17 cellular contexts compared by ENCODE assay signal in the genomic region with DNA sequence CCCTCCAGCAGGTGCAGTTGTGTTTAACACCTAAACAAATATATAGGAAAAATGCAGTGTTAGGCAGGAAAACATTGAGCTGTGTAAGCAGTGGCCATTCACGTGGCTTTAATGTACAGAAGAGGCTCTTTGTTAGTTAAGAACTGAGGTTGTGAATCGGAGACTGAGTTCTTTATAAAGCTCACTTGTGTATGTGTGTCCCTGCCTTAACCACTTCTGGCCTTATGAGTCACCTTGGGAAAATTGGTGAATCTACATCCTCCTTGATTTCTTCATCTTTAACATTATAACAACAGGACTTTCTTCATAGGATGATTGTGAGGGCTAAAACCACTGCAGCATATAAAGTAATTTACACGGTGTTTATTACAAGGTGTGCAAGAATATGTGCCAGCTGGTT.
A peak's percentile ranks its signal among the peaks of the same experiment; 100 is the strongest.
DNase-seq lines count a peak whose midpoint lies in the region; ATAC-seq lines count a peak whose summit lies in the region.
"Had no signal": no experiment of that assay in that cellular context is flagged by ENCODE, and none has a peak within 500 bp of the region (broad histone marks: within the 10 kb centered on the region; RNA-seq: fewer than 3 reads in every experiment).

No MANE protein-coding gene starts in this region.

- peak; percentile 22 for DNase-seq in NCI-H187 treated with DMSO at 0.1 percent for 48 hours (lab: John Stamatoyannopoulos, UW)
- no peak for DNase-seq in NCI-H187 (lab: John Stamatoyannopoulos, UW)
- peak; percentile 47 for DNase-seq in ELR (ENCODE audit: low read depth)
- peak; percentile 26 for DNase-seq in RPMI7951 (ENCODE audit: low read depth)
- peak; percentile 20 for DNase-seq in fibroblast of peridontal ligament (ENCODE audit: extremely low read depth)
- no peak for DNase-seq in cardiac septum (ENCODE audit: low spot score)
- no peak for DNase-seq in activated CD8-positive, alpha-beta T cell treated with anti-CD3 and anti-CD28 coated beads, Interleukin-2, amount 10 ng/mL, durations not matched to agents 7 days and 5 days
- no peak for DNase-seq in LoVo (ENCODE audit: low spot score)
- DNase-seq: AML-193; CD8-positive, alpha-beta memory T cell; DND-41; GF-D8; IMR-90; NCI-H1694 treated with DMSO at 0.1 percent for 48 hours; NCI-H2171 treated with DMSO at 0.1 percent for 48 hours; NCI-H524 treated with DMSO at 0.1 percent for 48 hours had no signal

- no peaks in the 10 kb centered on the region for H3K4me1 Mint-ChIP-seq in activated CD8-positive, alpha-beta T cell treated with anti-CD3 and anti-CD28 coated beads, Interleukin-2, amount 10 ng/mL, durations not matched to agents 7 days and 5 days (ENCODE audit: low read depth)
- H3K4me1 Mint-ChIP-seq: CD8-positive, alpha-beta memory T cell had no signal

- ATAC-seq in activated CD8-positive, alpha-beta T cell treated with anti-CD3 and anti-CD28 coated beads, Interleukin-2, amount 10 ng/mL, durations not matched to agents 7 days and 5 days = no peak
- ATAC-seq: GM23338 had no signal

- CTCF ChIA-PET in activated CD8-positive, alpha-beta T cell treated with anti-CD3 and anti-CD28 coated beads, Interleukin-2, amount 10 ng/mL, durations not matched to agents 7 days and 5 days (lab: Charles Lee) = no interaction called here

- no peak overlapping the region for H3K27ac Mint-ChIP-seq in activated CD8-positive, alpha-beta T cell treated with anti-CD3 and anti-CD28 coated beads, Interleukin-2, amount 10 ng/mL, durations not matched to agents 7 days and 5 days
- H3K27ac Mint-ChIP-seq: CD8-positive, alpha-beta memory T cell; GM23338 had no signal

- intact Hi-C loops in cardiac septum (cut with DNase I) = no loop called here

- no peaks in the 10 kb centered on the region for H3K36me3 Mint-ChIP-seq in activated CD8-positive, alpha-beta T cell treated with anti-CD3 and anti-CD28 coated beads, Interleukin-2, amount 10 ng/mL, durations not matched to agents 7 days and 5 days (ENCODE audit: low read depth)

- no peaks in the 10 kb centered on the region for H3K27me3 Mint-ChIP-seq in activated CD8-positive, alpha-beta T cell treated with anti-CD3 and anti-CD28 coated beads, Interleukin-2, amount 10 ng/mL, durations not matched to agents 7 days and 5 days (ENCODE audit: low read depth)

- H3K9me3 Mint-ChIP-seq in activated CD8-positive, alpha-beta T cell treated with anti-CD3 and anti-CD28 coated beads, Interleukin-2, amount 10 ng/mL, durations not matched to agents 7 days and 5 days (ENCODE audit: insufficient read depth) = no peaks in the 10 kb centered on the region

- no peak overlapping the region for H3K4me3 Mint-ChIP-seq in activated CD8-positive, alpha-beta T cell treated with anti-CD3 and anti-CD28 coated beads, Interleukin-2, amount 10 ng/mL, durations not matched to agents 7 days and 5 days
- H3K4me3 Mint-ChIP-seq: CD8-positive, alpha-beta memory T cell; GM23338 had no signal

- POLR2A ChIA-PET in activated CD8-positive, alpha-beta T cell treated with anti-CD3 and anti-CD28 coated beads, Interleukin-2, amount 10 ng/mL, durations not matched to agents 7 days and 5 days (lab: Charles Lee) = no interaction called here

Comparison
In these comparisons a context has a peak if more than half of its experiments do, and no peak if none do; other contexts are left out.
1. DNase-seq: peak in NCI-H187 treated with DMSO at 0.1 percent for 48 hours (single experiment), ELR (single experiment), RPMI7951 (single experiment) and fibroblast of peridontal ligament (single experiment); none in NCI-H187 (0 of 2), cardiac septum (single experiment), activated CD8-positive, alpha-beta T cell treated with anti-CD3 and anti-CD28 coated beads, Interleukin-2, amount 10 ng/mL, durations not matched to agents 7 days and 5 days (single experiment) and LoVo (single experiment).